31 cellular contexts compared by ENCODE assay signal in the genomic region with DNA sequence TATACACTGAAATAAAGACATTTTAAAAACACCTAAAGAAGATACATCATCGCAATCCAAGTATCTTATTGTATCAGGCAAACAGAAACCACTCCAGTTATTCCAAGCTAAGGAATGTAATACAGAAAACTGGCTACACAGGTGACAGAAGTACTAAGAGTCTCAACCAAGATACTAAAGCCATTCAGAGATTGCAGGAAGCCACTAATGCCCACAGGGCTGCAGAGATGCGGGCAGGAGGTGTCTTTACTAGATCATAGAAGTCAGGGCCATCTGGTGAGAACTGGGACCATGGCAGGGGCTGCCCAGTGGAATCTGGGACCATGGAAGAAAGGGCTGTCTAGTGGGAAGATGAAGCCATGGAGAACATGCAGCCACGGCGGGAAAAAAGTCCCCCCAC.
"Had no signal": no experiment of that assay in that cellular context is flagged by ENCODE, and none has a peak within 500 bp of the region (broad histone marks: within the 10 kb centered on the region; RNA-seq: fewer than 3 reads in every experiment).

No MANE protein-coding gene starts in this region.

- H3K36me3 ChIP-seq: adrenal gland, ascending aorta, brain microvascular endothelial cell, breast epithelium, cardiac muscle cell had no signal

- H3K27me3 ChIP-seq: adrenal gland, ascending aorta, body of pancreas, brain microvascular endothelial cell, breast epithelium, cardiac muscle cell had no signal

- H3K9me3 ChIP-seq: adrenal gland, ascending aorta, body of pancreas, breast epithelium had no signal

- H3K27ac ChIP-seq: adrenal gland, ascending aorta, body of pancreas, brain microvascular endothelial cell, breast epithelium, cardiac muscle cell had no signal

- H3K4me3 ChIP-seq: adrenal gland, ascending aorta, body of pancreas, breast epithelium, cardiac muscle cell had no signal

- H3K4me1 ChIP-seq: ascending aorta, body of pancreas, breast epithelium had no signal

- DNase-seq: activated effector memory CD4-positive, alpha-beta T cell treated with anti-CD3 and anti-CD28 coated beads, Interleukin-2, amount 50 U/mL, for 16 hours; activated effector memory CD4-positive, alpha-beta T cell treated with Interleukin-2 at 50 U/mL for 16 hours; activated gamma-delta T cell; activated gamma-delta T cell treated with Interleukin-2 at 50 U/mL for 16 hours; activated naive CD4-positive, alpha-beta T cell; activated naive CD4-positive, alpha-beta T cell treated with anti-CD3 and anti-CD28 coated beads for 36 hours; activated naive CD4-positive, alpha-beta T cell treated with anti-CD3 and anti-CD28 coated beads, Interleukin-2, amount 10 ng/mL, durations not matched to agents 7 days and 5 days; activated naive CD4-positive, alpha-beta T cell treated with anti-CD3 and anti-CD28 coated beads, Interleukin-2, amount 50 U/mL, for 16 hours; activated naive CD4-positive, alpha-beta T cell treated with Interleukin-2 at 50 U/mL for 16 hours; activated naive CD8-positive, alpha-beta T cell treated with anti-CD3 and anti-CD28 coated beads for 36 hours; activated naive CD8-positive, alpha-beta T cell treated with anti-CD3 and anti-CD28 coated beads, Interleukin-2, amount 10 ng/mL, durations not matched to agents 7 days and 5 days; activated naive CD8-positive, alpha-beta T cell treated with anti-CD3 and anti-CD28 coated beads, Interleukin-2, amount 50 U/mL, for 24 hours; activated T-cell treated with anti-CD3 and anti-CD28 coated beads for 4 hours; activated T-cell treated with anti-CD3 and anti-CD28 coated beads, Interleukin-2, amount 50 U/mL, for 1 hour; activated T-cell treated with anti-CD3 and anti-CD28 coated beads, Interleukin-2, amount 50 U/mL, for 24 hours; activated T-cell treated with anti-CD3 and anti-CD28 coated beads, Interleukin-2, amount 50 U/mL, for 4 hours; activated T-cell treated with anti-CD3 and anti-CD28 coated beads, Interleukin-2, amount 50 U/mL, for 48 hours; activated T-cell treated with anti-CD3 and anti-CD28 coated beads, Interleukin-2, amount 50 U/mL, for 72 hours; adrenal gland; amniotic stem cell; amygdala; anterior cingulate cortex; aorta; body of pancreas; brain microvascular endothelial cell; caudate nucleus; central memory CD4-positive, alpha-beta T cell; cerebellar nuclear complex had no signal
